ENCODE assay signal across 1 cellular context in the genomic region with DNA sequence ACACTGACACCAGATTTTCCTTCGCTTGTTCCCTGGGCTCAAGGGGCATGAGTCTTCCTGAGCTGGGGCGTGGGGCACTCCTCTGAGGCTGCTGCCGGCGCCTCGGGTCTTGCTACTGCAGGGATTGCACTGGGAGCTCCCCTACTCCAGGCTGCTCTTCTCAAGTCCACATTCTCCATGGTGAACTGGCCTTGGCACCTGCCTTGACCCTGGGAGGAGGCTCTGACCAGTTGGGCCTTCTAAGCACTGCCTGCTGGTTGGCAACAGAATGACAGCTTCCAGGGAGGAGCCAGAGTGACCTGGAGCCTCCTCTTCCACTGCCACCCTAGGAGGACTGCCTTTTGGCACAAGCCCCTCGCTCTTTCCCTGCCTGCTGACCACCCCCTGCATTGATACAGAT.
TF ChIP-seq lines count a peak whose summit lies in the region.

No MANE protein-coding gene starts in this region.

TF ChIP-seq in GM23338, 12 proteins besides CTCF, POLR2A, EP300 and RAD21 (continued from another document):
- TF ChIP-seq REST (IDR thresholded peaks at IDR 0.05; ENCODE audit: unreplicated experiment): no peak
